16 cellular contexts compared by ENCODE assay signal in genomic region chr21:35614412-35614901, GRCh38.
A peak's percentile ranks its signal among the peaks of the same experiment; 100 is the strongest.
DNase-seq lines count a peak whose midpoint lies in the region; ATAC-seq, FAIRE-seq and TF ChIP-seq lines count a peak whose summit lies in the region.
"Had no signal": no experiment of that assay in that cellular context is flagged by ENCODE, and none has a peak within 500 bp of the region (broad histone marks: within the 10 kb centered on the region; RNA-seq: fewer than 3 reads in every experiment).

No MANE protein-coding gene starts in this region.

- H3K9me3 ChIP-seq in astrocyte (ENCODE audit: insufficient read depth, low read depth, low read length) (no peaks in the 10 kb centered on the region), keratinocyte (ENCODE audit: control insufficient read depth, low read depth, low read length) (peaks cover 3% of the 10 kb centered on the region)
- H3K9me3 ChIP-seq: BE2C, psoas muscle had no signal

- H3K27me3 ChIP-seq in astrocyte (ENCODE audit: insufficient read depth, low read length) (no peaks in the 10 kb centered on the region), keratinocyte (ENCODE audit: control insufficient read depth, extremely low read depth, insufficient read depth, low read length) (no peaks in the 10 kb centered on the region)
- H3K27me3 ChIP-seq: BE2C had no signal

- no peaks in the 10 kb centered on the region for H3K27me3 Mint-ChIP-seq in astrocyte (ENCODE audit: low read depth, unreplicated experiment)
- H3K27me3 Mint-ChIP-seq in activated T-helper 2 cell treated with anti-CD3 and anti-CD28 coated beads, Interferon-gamma antibody, Interleukin-2, Interleukin-4, amounts not matched to agents 10 μg/mL and 5 μg/mL and 100 μg/mL, durations not matched to agents 14 hours and 24 hours and 36 hours (ENCODE audit: low read depth) = peaks cover 20% of the 10 kb centered on the region
- peaks cover 0 to 6% (median 2%) of the 10 kb centered on the region in 5 donors for H3K27me3 Mint-ChIP-seq in naive thymus-derived CD8-positive, alpha-beta T cell
- H3K27me3 Mint-ChIP-seq: activated B cell treated with CpG ODN at 0.5 μM for 24 hours had no signal

- H3K9ac ChIP-seq in astrocyte (ENCODE audit: low read length) = no peak overlapping the region
- no peak overlapping the region for H3K9ac ChIP-seq in keratinocyte (ENCODE audit: control insufficient read depth, extremely low read depth, insufficient read depth, low read length)

- intact Hi-C loops in activated T-helper 2 cell treated with anti-CD3 and anti-CD28 coated beads, Interferon-gamma antibody, Interleukin-2, Interleukin-4, amounts not matched to agents 10 μg/mL and 5 μg/mL and 100 μg/mL, durations not matched to agents 14 hours and 24 hours and 36 hours (cut with micrococcal nuclease) = no loop called here

- H3K4me3 Mint-ChIP-seq in astrocyte (ENCODE audit: unreplicated experiment) = no peak overlapping the region
- H3K4me3 Mint-ChIP-seq in activated T-helper 2 cell treated with anti-CD3 and anti-CD28 coated beads, Interferon-gamma antibody, Interleukin-2, Interleukin-4, amounts not matched to agents 10 μg/mL and 5 μg/mL and 100 μg/mL, durations not matched to agents 14 hours and 24 hours and 36 hours (ENCODE audit: low read depth) = no peak overlapping the region
- H3K4me3 Mint-ChIP-seq in naive thymus-derived CD8-positive, alpha-beta T cell = no peak overlapping the region
- H3K4me3 Mint-ChIP-seq: activated B cell treated with CpG ODN at 0.5 μM for 24 hours had no signal

- H3K9me1 ChIP-seq in keratinocyte (ENCODE audit: control insufficient read depth, extremely low read depth, insufficient read depth, low read length) = no peaks in the 10 kb centered on the region

- DNase-seq in Caki2 (ENCODE audit: low read depth) (peak; percentile 57), M059J (ENCODE audit: low read depth) (peak; percentile 95), astrocyte (ENCODE audit: low read depth) (peak; percentile 74), keratinocyte (ENCODE audit: low read depth, low spot score) (peak; percentile 89), HT-29 (ENCODE audit: low spot score) (no peak)
- no peak for DNase-seq in activated T-helper 2 cell treated with anti-CD3 and anti-CD28 coated beads, Interferon-gamma antibody, Interleukin-2, Interleukin-4, amounts not matched to agents 10 μg/mL and 5 μg/mL and 100 μg/mL, durations not matched to agents 14 hours and 24 hours and 36 hours (ENCODE audit: low spot score)
- DNase-seq in naive thymus-derived CD8-positive, alpha-beta T cell = no peak
- DNase-seq: activated B cell treated with CpG ODN at 0.5 μM for 24 hours; activated T-cell treated with anti-CD3 and anti-CD28 coated beads, Interleukin-2, amount 50 U/mL, for 48 hours; BE2C; NCI-H187 treated with DMSO at 0.1 percent for 48 hours; psoas muscle; stimulated activated CD4-positive, alpha-beta T cell treated with anti-CD3 and anti-CD28 coated beads, Interleukin-4, amount 100 ng/mL, for 1 hour; stimulated activated naive CD4-positive, alpha-beta T cell treated with Interleukin-2 at 50 U/mL for 16 hours had no signal

- peak overlapping the region; percentile 4 for H3K4me2 ChIP-seq in astrocyte (ENCODE audit: low read length)
- no peak overlapping the region for H3K4me2 ChIP-seq in keratinocyte (ENCODE audit: control insufficient read depth, extremely low read depth, insufficient read depth, low read depth, low read length)

- H4K20me1 ChIP-seq in astrocyte (ENCODE audit: insufficient read depth, low read length) = no peaks in the 10 kb centered on the region
- H4K20me1 ChIP-seq in keratinocyte (ENCODE audit: control insufficient read depth, extremely low read depth, insufficient read depth, low read length) = no peaks in the 10 kb centered on the region

- H3K36me3 ChIP-seq in astrocyte (ENCODE audit: insufficient read depth, low read length) = no peaks in the 10 kb centered on the region
- H3K36me3 ChIP-seq in keratinocyte (ENCODE audit: control insufficient read depth in 2 of 2, extremely low read depth in 1 of 2, insufficient read depth in 2 of 2, low read length in 2 of 2) = no peaks in the 10 kb centered on the region
- H3K36me3 ChIP-seq: BE2C had no signal

- in situ Hi-C loops in Caki2 (cut with HindIII; ENCODE audit: low pct_unique_long_range_greater_than_20kb, low sequenced_read_pairs) = no loop called here

- H3K4me3 ChIP-seq in astrocyte (ENCODE audit: insufficient read depth, low read depth, low read length) = no peak overlapping the region
- no peak overlapping the region for H3K4me3 ChIP-seq in keratinocyte (ENCODE audit: control insufficient read depth in 2 of 3, extremely low read depth in 1 of 3, insufficient read depth in 2 of 3, low read depth in 1 of 3, low read length in 3 of 3)
- H3K4me3 ChIP-seq: psoas muscle had no signal

- FAIRE-seq in astrocyte (lab: Jason Lieb, UNC) = peak; percentile 80
- FAIRE-seq in keratinocyte (lab: Jason Lieb, UNC) = peak; percentile 95
- FAIRE-seq: G401.6 had no signal

- H3K36me3 Mint-ChIP-seq in astrocyte (ENCODE audit: low read depth, unreplicated experiment) = no peaks in the 10 kb centered on the region
- H3K36me3 Mint-ChIP-seq in activated T-helper 2 cell treated with anti-CD3 and anti-CD28 coated beads, Interferon-gamma antibody, Interleukin-2, Interleukin-4, amounts not matched to agents 10 μg/mL and 5 μg/mL and 100 μg/mL, durations not matched to agents 14 hours and 24 hours and 36 hours (ENCODE audit: low read depth) = no peaks in the 10 kb centered on the region
- no peaks in the 10 kb centered on the region for H3K36me3 Mint-ChIP-seq in naive thymus-derived CD8-positive, alpha-beta T cell

- peak overlapping the region; percentile 62 for H3K27ac Mint-ChIP-seq in astrocyte (ENCODE audit: unreplicated experiment)
- no peak overlapping the region for H3K27ac Mint-ChIP-seq in activated T-helper 2 cell treated with anti-CD3 and anti-CD28 coated beads, Interferon-gamma antibody, Interleukin-2, Interleukin-4, amounts not matched to agents 10 μg/mL and 5 μg/mL and 100 μg/mL, durations not matched to agents 14 hours and 24 hours and 36 hours
- H3K27ac Mint-ChIP-seq in naive thymus-derived CD8-positive, alpha-beta T cell = peak overlapping the region in 1 of 10 donors; percentile 24

- POLR2A ChIA-PET in naive thymus-derived CD8-positive, alpha-beta T cell (lab: Charles Lee) = no interaction called here

- H2AFZ ChIP-seq in astrocyte (ENCODE audit: low read depth, low read length) (no peak overlapping the region), keratinocyte (ENCODE audit: control insufficient read depth, low read length) (no peak overlapping the region)

- TF ChIP-seq CTCF in astrocyte (IDR thresholded peaks at IDR 0.05; ENCODE audit: insufficient read depth, low read depth, low read length) (no peak), keratinocyte (optimal IDR thresholded peaks at IDR 0.05 in 1 of 3, IDR thresholded peaks at IDR 0.05 in 1 of 3, conservative IDR thresholded peaks at IDR 0.05 in 1 of 3; ENCODE audit: extremely low read depth in 1 of 3, insufficient read depth in 2 of 3, low read length in 3 of 3) (no peak)

- ATAC-seq in naive thymus-derived CD8-positive, alpha-beta T cell = no peak
- no peak for ATAC-seq in HG02973 (IDR thresholded peaks at IDR 0.05; ENCODE audit: unreplicated experiment)
- ATAC-seq: psoas muscle had no signal

- H3K79me2 ChIP-seq in astrocyte (ENCODE audit: insufficient read depth, low read length) (no peaks in the 10 kb centered on the region), keratinocyte (ENCODE audit: control insufficient read depth, insufficient read depth, low read length) (no peaks in the 10 kb centered on the region)

- peak overlapping the region; percentile 20 for H3K27ac ChIP-seq in astrocyte (ENCODE audit: low read depth, low read length)
- peak overlapping the region; percentile 12 for H3K27ac ChIP-seq in keratinocyte (ENCODE audit: control insufficient read depth, insufficient read depth, low read length)
- H3K27ac ChIP-seq: psoas muscle had no signal

- H3K9me3 Mint-ChIP-seq in astrocyte (ENCODE audit: unreplicated experiment) = peaks cover 5% of the 10 kb centered on the region
- H3K9me3 Mint-ChIP-seq in activated T-helper 2 cell treated with anti-CD3 and anti-CD28 coated beads, Interferon-gamma antibody, Interleukin-2, Interleukin-4, amounts not matched to agents 10 μg/mL and 5 μg/mL and 100 μg/mL, durations not matched to agents 14 hours and 24 hours and 36 hours = no peaks in the 10 kb centered on the region
- no peaks in the 10 kb centered on the region for H3K9me3 Mint-ChIP-seq in naive thymus-derived CD8-positive, alpha-beta T cell
- H3K9me3 Mint-ChIP-seq: activated B cell treated with CpG ODN at 0.5 μM for 24 hours had no signal

- peaks cover 21% of the 10 kb centered on the region for H3K4me1 Mint-ChIP-seq in astrocyte (ENCODE audit: low read depth, unreplicated experiment)
- peaks cover 12% of the 10 kb centered on the region for H3K4me1 Mint-ChIP-seq in activated T-helper 2 cell treated with anti-CD3 and anti-CD28 coated beads, Interferon-gamma antibody, Interleukin-2, Interleukin-4, amounts not matched to agents 10 μg/mL and 5 μg/mL and 100 μg/mL, durations not matched to agents 14 hours and 24 hours and 36 hours (ENCODE audit: low read depth)
- peaks cover 1 to 6% (median 5%) of the 10 kb centered on the region in 4 donors for H3K4me1 Mint-ChIP-seq in naive thymus-derived CD8-positive, alpha-beta T cell

- dilution Hi-C loops in keratinocyte (cut with MboI; ENCODE audit: extremely low pct_ligation_motif_present, low sequenced_read_pairs) = no loop called here

- peaks cover 20% of the 10 kb centered on the region for H3K4me1 ChIP-seq in astrocyte (ENCODE audit: insufficient read depth, low read length)
- H3K4me1 ChIP-seq in keratinocyte (ENCODE audit: control insufficient read depth, extremely low read depth, insufficient read depth, low read length) = peaks cover 32% of the 10 kb centered on the region
- H3K4me1 ChIP-seq: BE2C, psoas muscle had no signal

Comparison
In these comparisons a context has a peak if more than half of its experiments do, and no peak if none do; other contexts are left out.
1. DNase-seq: peak in Caki2 (single experiment), M059J (single experiment), astrocyte (single experiment) and keratinocyte (single experiment); none in activated T-helper 2 cell treated with anti-CD3 and anti-CD28 coated beads, Interferon-gamma antibody, Interleukin-2, Interleukin-4, amounts not matched to agents 10 μg/mL and 5 μg/mL and 100 μg/mL, durations not matched to agents 14 hours and 24 hours and 36 hours (single experiment), naive thymus-derived CD8-positive, alpha-beta T cell (0 of 10) and HT-29 (single experiment).